21 cellular contexts compared by ENCODE assay signal in genomic region chr19:11238041-11238440, GRCh38. TPM values are rescaled to one million over a fixed set of nuclear protein-coding genes. Genes with fewer than 3 reads are reported as not detected.
"Had no signal": no experiment of that assay in that cellular context is flagged by ENCODE, and none has a peak within 500 bp of the region (broad histone marks: within the 10 kb centered on the region; RNA-seq: fewer than 3 reads in every experiment).

No MANE protein-coding gene starts in this region.

- H3K9me3 ChIP-seq: SJSA1 had no signal

- H3K4me3 ChIP-seq: SJSA1, SK-N-MC had no signal

- H3K4me1 ChIP-seq: SJSA1 had no signal

- H3K27ac ChIP-seq: SJSA1, SK-N-MC had no signal

- DNase-seq: IMR-90, Karpas-422, KG1, MM.1S, NCI-H1092 treated with DMSO at 0.1 percent for 48 hours, NCI-H1436 treated with DMSO at 0.1 percent for 48 hours, NCI-H1694, NCI-H187 treated with DMSO at 0.1 percent for 48 hours, NCI-H2029 treated with DMSO at 0.1 percent for 48 hours, NCI-H2171 treated with DMSO at 0.1 percent for 48 hours, NCI-H524, NCI-H526 treated with DMSO at 0.1 percent for 48 hours, NCI-H748 treated with DMSO at 0.1 percent for 48 hours, Right ventricle myocardium superior, RPMI8226, SIG-M5 had no signal

- FAIRE-seq: RCC 7860 had no signal

- H3K27me3 ChIP-seq: SJSA1 had no signal

RNA-seq across cellular contexts. Expression of gene ANGPTL8, which starts 1.4 kb away (rescaled TPM):
- total RNA-seq: HT-29, IMR-90, NCI-H460 had no signal
- polyA plus RNA-seq: IMR-90 had no signal

RNA-seq across cellular contexts. Expression of gene TSPAN16, which starts 57.9 kb away (rescaled TPM):
- total RNA-seq: HT-29, IMR-90, NCI-H460, Right ventricle myocardium superior had no signal
- polyA plus RNA-seq: IMR-90 had no signal
